Comparison of ENCODE assay signal across 10 cellular contexts in the genomic region with DNA sequence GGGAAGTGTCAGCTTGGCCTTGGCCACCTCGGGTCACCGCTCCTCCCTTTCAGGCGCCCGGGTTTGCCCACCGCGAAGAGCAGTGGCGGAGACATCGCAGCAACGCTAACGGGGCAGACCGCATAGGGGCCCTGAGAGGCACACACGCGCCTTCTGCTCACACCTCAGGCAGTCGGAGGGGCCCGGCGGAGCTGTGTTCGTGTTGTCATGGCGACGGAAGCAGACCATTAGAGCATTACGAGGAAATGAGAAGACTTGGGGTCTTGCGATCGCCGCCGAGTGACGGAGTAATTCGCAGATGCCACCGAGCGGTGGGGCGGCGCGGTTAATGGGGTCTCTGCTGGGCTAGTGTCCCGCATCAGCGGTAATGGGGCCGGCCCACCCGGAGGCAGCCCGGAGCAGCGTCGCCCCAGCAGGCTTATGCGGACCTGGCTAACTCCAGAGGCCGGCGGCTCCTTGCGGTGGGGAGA.
A peak's percentile ranks its signal among the peaks of the same experiment; 100 is the strongest.
DNase-seq lines count a peak whose midpoint lies in the region; ATAC-seq and TF ChIP-seq lines count a peak whose summit lies in the region.
"Had no signal": no experiment of that assay in that cellular context is flagged by ENCODE, and none has a peak within 500 bp of the region (broad histone marks: within the 10 kb centered on the region; RNA-seq: fewer than 3 reads in every experiment).

No MANE protein-coding gene starts in this region.

- DNase-seq in Right ventricle myocardium superior (no peak), left ventricle myocardium superior (no peak), immature natural killer cell (peak; percentile 51 to 71 (median 62)), transverse colon (peak; percentile 13), dedifferentiated amniotic fluid mesenchymal stem cell (ENCODE audit: extremely low spot score) (no peak), DMS53 (lab: John Stamatoyannopoulos, UW) (no peak)
- DNase-seq: foreskin melanocyte had no signal

- intact Hi-C loops in Right ventricle myocardium superior (cut with DNase I): no loop called here
- intact Hi-C loops in left ventricle myocardium superior (cut with micrococcal nuclease): no loop called here
- intact Hi-C loops in transverse colon (cut with DNase I; ENCODE audit: low total_unique reads): no loop called here

- H3F3A ChIP-seq in SU-DHL-6 (ENCODE audit: insufficient read depth): peaks cover 16% of the 10 kb centered on the region

- no peaks in the 10 kb centered on the region for H3K36me3 Mint-ChIP-seq in immature natural killer cell

- H3K9ac ChIP-seq in SU-DHL-6 (ENCODE audit: low read length): no peak overlapping the region

- no peak for TF ChIP-seq POLR2A in transverse colon (IDR thresholded peaks at IDR 0.05)

- H3K27ac ChIP-seq in SU-DHL-6 (ENCODE audit: low read depth, low read length) (no peak overlapping the region), transverse colon (no peak overlapping the region)
- H3K27ac ChIP-seq: neutrophil had no signal

- H3K36me3 ChIP-seq in SU-DHL-6 (ENCODE audit: low read length) (no peaks in the 10 kb centered on the region), transverse colon (no peaks in the 10 kb centered on the region)
- H3K36me3 ChIP-seq: neutrophil had no signal

- peak overlapping the region; percentile 75 to 83 (median 81) for H3K4me3 Mint-ChIP-seq in immature natural killer cell

- no peak overlapping the region for H3K4me3 ChIP-seq in SU-DHL-6 (ENCODE audit: insufficient read depth, low read length, poor library complexity, severe bottlenecking)
- H3K4me3 ChIP-seq in transverse colon: no peak overlapping the region

- no peaks in the 10 kb centered on the region for H4K20me1 ChIP-seq in SU-DHL-6 (ENCODE audit: low read depth, low read length)

- H3K27ac Mint-ChIP-seq in immature natural killer cell: peak overlapping the region; percentile 15 to 85 (median 74)

- no peak overlapping the region for H2AFZ ChIP-seq in SU-DHL-6 (ENCODE audit: low read depth, low read length, severe bottlenecking)

- H3K27me3 ChIP-seq in SU-DHL-6 (ENCODE audit: low read length): no peaks in the 10 kb centered on the region
- peaks cover 11% of the 10 kb centered on the region for H3K27me3 ChIP-seq in transverse colon

- no peaks in the 10 kb centered on the region for H3K9me3 Mint-ChIP-seq in immature natural killer cell

- in situ Hi-C loops in transverse colon (cut with MboI; ENCODE audit: low pct_ligation_motif_present in 1 of 4, low pct_unique_long_range_greater_than_20kb in 1 of 4, low sequenced_read_pairs in 3 of 4): no loop called here

- TF ChIP-seq EP300 in transverse colon (IDR thresholded peaks at IDR 0.05; ENCODE audit: low read depth): no peak

- H3K4me1 ChIP-seq in transverse colon: no peaks in the 10 kb centered on the region

- TF ChIP-seq CTCF in SU-DHL-6 (IDR thresholded peaks at IDR 0.05; ENCODE audit: insufficient read depth, low read length, poor library complexity, severe bottlenecking): no peak
- no peak for TF ChIP-seq CTCF in transverse colon (IDR thresholded peaks at IDR 0.05)

- H3K4me2 ChIP-seq in SU-DHL-6 (ENCODE audit: low read depth, low read length, poor library complexity, severe bottlenecking): peak overlapping the region; percentile 51

- no peaks in the 10 kb centered on the region for H3K9me2 ChIP-seq in SU-DHL-6 (replicated peaks; ENCODE audit: insufficient read depth, low read length)

- H3K79me2 ChIP-seq in SU-DHL-6 (ENCODE audit: insufficient read depth, low read length): no peaks in the 10 kb centered on the region

- peaks cover 40 to 52% of the 10 kb centered on the region in 2 donors for H3K4me1 Mint-ChIP-seq in immature natural killer cell

- WGBS in transverse colon (ENCODE audit: low coverage in 1 of 2), 2 donors: 54% methylated on average over 42 of the region's 42 CpGs; no CpG with 5 or more reads in 1 of the 2 donors

- H3K9me3 ChIP-seq in SU-DHL-6 (ENCODE audit: insufficient read depth, low read length): no peaks in the 10 kb centered on the region
- no peaks in the 10 kb centered on the region for H3K9me3 ChIP-seq in transverse colon
- H3K9me3 ChIP-seq: neutrophil had no signal

- peaks cover 3 to 8% (median 3%) of the 10 kb centered on the region in 3 donors for H3K27me3 Mint-ChIP-seq in immature natural killer cell (ENCODE audit: low read depth in 3 of 3)

- peak; percentile 25 for ATAC-seq in Right ventricle myocardium superior (ENCODE audit: poor library complexity)
- ATAC-seq in left ventricle myocardium superior: no peak
- no peak for ATAC-seq in HG03442 (IDR thresholded peaks at IDR 0.05; ENCODE audit: unreplicated experiment)

Comparison
In these comparisons a context has a peak if more than half of its experiments do, and no peak if none do; other contexts are left out.
1. DNase-seq: peak in immature natural killer cell (3 of 3) and transverse colon (single experiment); none in Right ventricle myocardium superior (single experiment), left ventricle myocardium superior (single experiment), dedifferentiated amniotic fluid mesenchymal stem cell (single experiment) and DMS53 (single experiment).